8 cellular contexts compared by ENCODE assay signal in the genomic region with DNA sequence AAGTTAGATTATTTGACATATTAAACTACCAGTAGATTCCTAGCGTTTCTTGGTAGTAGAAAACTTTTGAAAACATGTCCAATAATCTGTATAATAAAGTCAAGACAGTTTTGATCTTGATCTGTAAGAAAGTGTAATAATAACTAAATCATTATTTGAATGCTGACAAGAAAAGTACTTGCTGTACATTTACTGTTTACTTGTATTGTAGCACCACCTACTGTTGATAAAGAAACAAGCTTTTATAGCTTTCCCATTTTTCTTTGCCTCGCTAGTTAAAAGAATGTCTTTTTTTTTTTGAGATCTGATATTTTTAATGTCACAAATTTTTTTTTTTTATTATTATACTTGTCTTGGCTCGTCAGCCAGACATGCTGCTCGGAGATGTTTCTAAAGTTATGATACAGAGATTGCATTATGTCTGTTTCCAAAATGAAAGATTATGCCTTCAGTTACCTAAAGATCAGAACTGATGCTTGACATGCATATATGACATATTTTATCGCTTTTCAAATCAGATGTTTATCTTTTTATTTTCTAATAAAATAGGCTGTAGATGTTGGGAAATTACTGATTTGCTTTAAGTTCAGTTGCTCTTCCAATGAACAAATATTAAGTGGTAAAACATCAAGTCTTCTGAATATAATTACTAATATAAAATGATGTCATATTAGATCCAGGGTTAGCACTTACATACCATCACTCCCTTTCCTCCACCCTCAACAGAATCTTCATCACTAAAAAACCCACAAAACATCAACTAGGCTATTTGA.
DNase-seq lines count a peak whose midpoint lies in the region; ATAC-seq, FAIRE-seq and TF ChIP-seq lines count a peak whose summit lies in the region.

No MANE protein-coding gene starts in this region.

- no peaks in the 10 kb centered on the region for H3K36me3 Mint-ChIP-seq in CD8-positive, alpha-beta T cell

- H3K4me1 ChIP-seq in CD8-positive, alpha-beta T cell (ENCODE audit: insufficient read depth, low read length), result no peaks in the 10 kb centered on the region

- TF ChIP-seq CTCF in GM20000 (IDR thresholded peaks at IDR 0.05; ENCODE audit: extremely low read depth, missing control alignments) (no peak), coronary artery (IDR thresholded peaks at IDR 0.05) (no peak)
- TF ChIP-seq CTCF in CD8-positive, alpha-beta T cell (IDR thresholded peaks at IDR 0.05), result no peak

- H3K4me1 Mint-ChIP-seq in CD8-positive, alpha-beta T cell (ENCODE audit: low read depth), result no peaks in the 10 kb centered on the region

- H3K36me3 ChIP-seq in CD8-positive, alpha-beta T cell (ENCODE audit: insufficient read depth, low read length), result no peaks in the 10 kb centered on the region

- CTCF ChIA-PET in CD8-positive, alpha-beta T cell (lab: Charles Lee), result interaction anchor here (0.7 kb wide), 1 partner anchor 1067 kb away, joined by 3 read pairs; no protein-coding TSS in a partner anchor

- DNase-seq in GM20000 (ENCODE audit: low spot score) (peak; percentile 15), NCI-H748 (lab: John Stamatoyannopoulos, UW; ENCODE audit: unreplicated experiment) (peak; percentile 40), coronary artery (ENCODE audit: low spot score) (no peak), middle frontal gyrus (ENCODE audit: extremely low spot score, low spot score) (peak; percentile 71)
- no peak for DNase-seq in activated CD4-positive, CD25-positive, alpha-beta regulatory T cell (lab: John Stamatoyannopoulos, UW)
- no peak for DNase-seq in stimulated activated CD4-positive, alpha-beta T cell treated with anti-CD3 and anti-CD28 coated beads, Interleukin-15, amount 100 ng/mL, for 24 hours
- no peak for DNase-seq in CD8-positive, alpha-beta T cell

- peak overlapping the region; percentile 60 to 71 for H3K27ac ChIP-seq in coronary artery
- H3K27ac ChIP-seq in CD8-positive, alpha-beta T cell (ENCODE audit: low read depth, low read length), result no peak overlapping the region

- POLR2A ChIA-PET in CD8-positive, alpha-beta T cell (lab: Charles Lee), result no interaction called here

- intact Hi-C loops in CD8-positive, alpha-beta T cell (cut with DNase I, micrococcal nuclease), result loop anchor here in 1 of 2 experiments (5.0 kb wide), 1 partner anchor 397 kb away; no protein-coding TSS in a partner anchor

- no peak for ATAC-seq in CD8-positive, alpha-beta T cell

- no peak overlapping the region for H3K4me3 Mint-ChIP-seq in CD8-positive, alpha-beta T cell

- H3K27me3 Mint-ChIP-seq in CD8-positive, alpha-beta T cell (ENCODE audit: low read depth), result peaks cover 5% of the 10 kb centered on the region

- no peaks in the 10 kb centered on the region for H3K9me3 ChIP-seq in CD8-positive, alpha-beta T cell (ENCODE audit: low read length)

- no peak overlapping the region for H3K4me3 ChIP-seq in coronary artery
- no peak overlapping the region for H3K4me3 ChIP-seq in CD8-positive, alpha-beta T cell (ENCODE audit: low read depth, low read length)

- H3K9me3 Mint-ChIP-seq in CD8-positive, alpha-beta T cell, result peaks cover 4% of the 10 kb centered on the region

- H3K27me3 ChIP-seq in CD8-positive, alpha-beta T cell (ENCODE audit: insufficient read depth, low read length), result no peaks in the 10 kb centered on the region

- peak; percentile 100 for FAIRE-seq in A204.1 (lab: Jason Lieb, UNC)

- no peak overlapping the region for H3K27ac Mint-ChIP-seq in CD8-positive, alpha-beta T cell

Comparison
In these comparisons a context has a peak if more than half of its experiments do, and no peak if none do; other contexts are left out.
1. DNase-seq: peak in GM20000 (single experiment), NCI-H748 (single experiment) and middle frontal gyrus (single experiment); none in coronary artery (single experiment), activated CD4-positive, CD25-positive, alpha-beta regulatory T cell (0 of 4), stimulated activated CD4-positive, alpha-beta T cell treated with anti-CD3 and anti-CD28 coated beads, Interleukin-15, amount 100 ng/mL, for 24 hours (single experiment) and CD8-positive, alpha-beta T cell (0 of 7).